24 cellular contexts compared by ENCODE assay signal in the genomic region with DNA sequence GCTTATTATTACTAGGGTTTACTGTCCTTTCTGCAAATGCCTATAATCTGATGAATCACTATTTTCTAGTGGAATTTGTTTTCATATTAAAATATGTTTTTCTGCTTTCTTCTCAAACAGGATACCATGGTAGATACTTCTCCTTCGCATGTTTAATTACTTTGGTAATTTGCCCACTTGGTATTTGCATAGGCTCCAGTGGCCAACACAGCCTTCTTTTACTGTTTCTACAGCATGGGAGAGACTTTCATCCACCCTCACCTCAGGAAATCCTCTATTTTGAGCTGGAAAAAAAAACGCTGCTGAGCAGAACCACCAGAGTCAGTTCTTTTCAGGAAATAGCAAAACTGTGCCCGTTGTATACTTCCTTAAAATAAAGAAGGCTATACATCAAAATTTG.
A peak's percentile ranks its signal among the peaks of the same experiment; 100 is the strongest.
DNase-seq lines count a peak whose midpoint lies in the region; ATAC-seq lines count a peak whose summit lies in the region.
"Had no signal": no experiment of that assay in that cellular context is flagged by ENCODE, and none has a peak within 500 bp of the region (broad histone marks: within the 10 kb centered on the region; RNA-seq: fewer than 3 reads in every experiment).

No MANE protein-coding gene starts in this region.

- in situ Hi-C loops in KBM-7 (cut with MboI; ENCODE audit: low pct_unique_long_range_greater_than_20kb, low sequenced_read_pairs) = no loop called here

- peak overlapping the region; percentile 56 for H3K27ac Mint-ChIP-seq in T-helper 17 cell
- H3K27ac Mint-ChIP-seq: activated CD4-positive, alpha-beta memory T cell treated with anti-CD3 and anti-CD28 coated beads, Interleukin-2, amount 10 ng/mL, durations not matched to agents 7 days and 5 days; B cell; natural killer cell had no signal

- intact Hi-C loops in sciatic nerve (cut with DNase I) = no loop called here

- H3K4me3 Mint-ChIP-seq in T-helper 17 cell = no peak overlapping the region
- H3K4me3 Mint-ChIP-seq: activated CD4-positive, alpha-beta memory T cell treated with anti-CD3 and anti-CD28 coated beads, Interleukin-2, amount 10 ng/mL, durations not matched to agents 7 days and 5 days; activated naive CD4-positive, alpha-beta T cell treated with anti-CD3 and anti-CD28 coated beads, Interleukin-2, amount 50 U/mL, for 24 hours; B cell had no signal

- peak; percentile 9 for DNase-seq in NOMO-1 treated with DMSO at 0.1 percent for 48 hours (lab: John Stamatoyannopoulos, UW; ENCODE audit: unreplicated experiment)
- DNase-seq in NOMO-1 treated with dmso at 0.1 percent for 144 hours (lab: John Stamatoyannopoulos, UW; ENCODE audit: unreplicated experiment) = no peak
- DNase-seq in KBM-7 = peak; percentile 74
- DNase-seq in T-helper 17 cell = no peak
- DNase-seq in iris pigment epithelial cell (ENCODE audit: low read depth) = peak; percentile 50
- no peak for DNase-seq in sciatic nerve (ENCODE audit: low spot score)
- no peak for DNase-seq in T-helper 9 cell
- DNase-seq: activated CD4-positive, alpha-beta memory T cell treated with anti-CD3 and anti-CD28 coated beads, Interleukin-2, amount 10 ng/mL, durations not matched to agents 7 days and 5 days; activated CD4-positive, CD25-positive, alpha-beta regulatory T cell treated with anti-CD3 and anti-CD28 coated beads, Interleukin-2, amount 50 U/mL, for 72 hours; activated CD8-positive, alpha-beta memory T cell treated with anti-CD3 and anti-CD28 coated beads, Interleukin-2, amount 50 U/mL, for 48 hours; effector CD4-positive, alpha-beta T cell; mucosa of descending colon; natural killer cell; NCI-H1436; NCI-H2081 treated with DMSO at 0.1 percent for 48 hours; NCI-H2227 treated with DMSO at 0.1 percent for 48 hours; stimulated activated CD4-positive, alpha-beta T cell treated with anti-CD3 and anti-CD28 coated beads, Interleukin-15, amount 100 ng/mL, for 24 hours; stimulated activated CD4-positive, alpha-beta T cell treated with anti-CD3 and anti-CD28 coated beads, Interleukin-4, amount 100 ng/mL, for 4 hours; tibial artery had no signal

- H3K9me3 ChIP-seq in T-helper 17 cell (ENCODE audit: control insufficient read depth, low read length, poor library complexity, severe bottlenecking) = no peaks in the 10 kb centered on the region
- H3K9me3 ChIP-seq: breast epithelium, gastroesophageal sphincter, mucosa of descending colon, tibial artery had no signal

- ATAC-seq in T-helper 17 cell (no peak), HG03097 (IDR thresholded peaks at IDR 0.05; ENCODE audit: low FRiP score, unreplicated experiment) (no peak), sciatic nerve (no peak)
- ATAC-seq: gastroesophageal sphincter, mucosa of descending colon, natural killer cell had no signal

- peaks cover 13% of the 10 kb centered on the region for H3K4me1 Mint-ChIP-seq in T-helper 17 cell
- H3K4me1 Mint-ChIP-seq: B cell had no signal

- H3K36me3 Mint-ChIP-seq in T-helper 17 cell (ENCODE audit: low read depth) = peaks cover 2% of the 10 kb centered on the region
- H3K36me3 Mint-ChIP-seq: natural killer cell had no signal

- no peaks in the 10 kb centered on the region for H3K27me3 Mint-ChIP-seq in T-helper 17 cell
- H3K27me3 Mint-ChIP-seq: activated CD4-positive, alpha-beta memory T cell treated with anti-CD3 and anti-CD28 coated beads, Interleukin-2, amount 10 ng/mL, durations not matched to agents 7 days and 5 days; activated naive CD4-positive, alpha-beta T cell treated with anti-CD3 and anti-CD28 coated beads, Interleukin-2, amount 50 U/mL, for 24 hours; B cell had no signal

Comparison
In these comparisons a context has a peak if more than half of its experiments do, and no peak if none do; other contexts are left out.
1. DNase-seq: peak in NOMO-1 treated with DMSO at 0.1 percent for 48 hours (single experiment), KBM-7 (single experiment) and iris pigment epithelial cell (single experiment); none in NOMO-1 treated with dmso at 0.1 percent for 144 hours (single experiment), T-helper 17 cell (0 of 3), sciatic nerve (single experiment) and T-helper 9 cell (single experiment).